In genomic region chr5:132500931-132501628, GRCh38 we compare ENCODE assay signal across 8 cellular contexts. TPM values are rescaled to one million over a fixed set of nuclear protein-coding genes. Genes with fewer than 3 reads are reported as not detected.
DNase-seq lines count a peak whose midpoint lies in the region; ATAC-seq and TF ChIP-seq lines count a peak whose summit lies in the region.

No MANE protein-coding gene starts in this region.

- H3K27ac Mint-ChIP-seq in activated CD8-positive, alpha-beta T cell treated with anti-CD3 and anti-CD28 coated beads for 36 hours = peak overlapping the region; percentile 71
- H3K27ac Mint-ChIP-seq in endodermal cell = no peak overlapping the region

- H3K36me3 ChIP-seq in endodermal cell (ENCODE audit: control insufficient read depth, insufficient read depth, low read length) (no peaks in the 10 kb centered on the region), mucosa of stomach (ENCODE audit: control insufficient read depth, insufficient read depth, low read length) (no peaks in the 10 kb centered on the region), stomach smooth muscle (ENCODE audit: control insufficient read depth in 2 of 2, insufficient read depth in 2 of 2, low read length in 2 of 2) (no peaks in the 10 kb centered on the region)

- POLR2A ChIA-PET in HEK293T (lab: Yijun Ruan, JAX) = interaction anchor here (1.4 to 1.5 kb wide), 3 partner anchors 11 to 207 kb away, joined by 3 to 7 read pairs (median 4); partner anchors contain the start of genes IRF1 and SLC22A4
- POLR2A ChIA-PET in activated CD8-positive, alpha-beta T cell treated with anti-CD3 and anti-CD28 coated beads for 36 hours (lab: Charles Lee) = interaction anchor here (0.8 to 36.6 kb wide), 9 partner anchors 11 to 231 kb away, joined by 3 to 1641 read pairs (median 4); partner anchors contain the start of gene IRF1

- intact Hi-C loops in activated CD8-positive, alpha-beta T cell treated with anti-CD3 and anti-CD28 coated beads for 36 hours (cut with micrococcal nuclease) = loop anchor here (1.0 to 10.0 kb wide), 2 partner anchors 115 to 226 kb away; no protein-coding TSS in a partner anchor

- H3K9ac ChIP-seq in endodermal cell (ENCODE audit: extremely low read depth, low read length, poor library complexity, severe bottlenecking) (no peak overlapping the region), mucosa of stomach (ENCODE audit: low read length) (peak overlapping the region; percentile 56), stomach smooth muscle (ENCODE audit: low read length in 2 of 2) (peak overlapping the region in 1 of 2 donors; percentile 29)

- H3K9me3 ChIP-seq in endodermal cell (ENCODE audit: control insufficient read depth, low read length) = no peaks in the 10 kb centered on the region
- no peaks in the 10 kb centered on the region for H3K9me3 ChIP-seq in mucosa of stomach (ENCODE audit: control insufficient read depth, low read length)
- H3K9me3 ChIP-seq in stomach smooth muscle (ENCODE audit: control insufficient read depth in 2 of 2, low read length in 2 of 2) = no peaks in the 10 kb centered on the region

- H3K4me3 Mint-ChIP-seq in activated CD8-positive, alpha-beta T cell treated with anti-CD3 and anti-CD28 coated beads for 36 hours = no peak overlapping the region
- no peak overlapping the region for H3K4me3 Mint-ChIP-seq in endodermal cell

- 67 to 93% methylated on average over 3 to 6 of the region's 6 CpGs for WGBS in endodermal cell (ENCODE audit: insufficient coverage in 1 of 2, insufficient read length in 1 of 2), 2 experiments

- CTCF ChIA-PET in HEK293T (lab: Yijun Ruan, JAX) = interaction anchor here (0.6 to 4.1 kb wide), 26 partner anchors 9 to 436 kb away, joined by 3 to 19 read pairs (median 4); partner anchors contain the start of genes SLC22A4 and SLC22A5
- CTCF ChIA-PET in activated CD8-positive, alpha-beta T cell treated with anti-CD3 and anti-CD28 coated beads for 36 hours (lab: Charles Lee) = interaction anchor here (0.6 to 13.9 kb wide), 51 partner anchors 8 to 436 kb away, joined by 3 to 342 read pairs (median 5); partner anchors contain the start of genes IRF1, KIF3A and SLC22A5

- ATAC-seq in activated CD8-positive, alpha-beta T cell treated with anti-CD3 and anti-CD28 coated beads for 36 hours = peak; percentile 40
- no peak for ATAC-seq in GM18873 (IDR thresholded peaks at IDR 0.05; ENCODE audit: low FRiP score, unreplicated experiment)

- no peak overlapping the region for H3K4me3 ChIP-seq in endodermal cell (ENCODE audit: low read length)
- no peak overlapping the region for H3K4me3 ChIP-seq in mucosa of stomach (ENCODE audit: low read length)
- H3K4me3 ChIP-seq in stomach smooth muscle (ENCODE audit: low read length in 2 of 2) = no peak overlapping the region

- no peaks in the 10 kb centered on the region for H3K36me3 Mint-ChIP-seq in activated CD8-positive, alpha-beta T cell treated with anti-CD3 and anti-CD28 coated beads for 36 hours (ENCODE audit: low read depth)
- no peaks in the 10 kb centered on the region for H3K36me3 Mint-ChIP-seq in endodermal cell (ENCODE audit: low read depth)

- H3K9me3 Mint-ChIP-seq in activated CD8-positive, alpha-beta T cell treated with anti-CD3 and anti-CD28 coated beads for 36 hours = no peaks in the 10 kb centered on the region
- no peaks in the 10 kb centered on the region for H3K9me3 Mint-ChIP-seq in endodermal cell

- H3K4me1 ChIP-seq in endodermal cell (ENCODE audit: control insufficient read depth, insufficient read depth, low read length) (no peaks in the 10 kb centered on the region), mucosa of stomach (ENCODE audit: control insufficient read depth, insufficient read depth, low read length) (peaks cover 88% of the 10 kb centered on the region), stomach smooth muscle (ENCODE audit: control insufficient read depth, insufficient read depth, low read length) (peaks cover 40% of the 10 kb centered on the region)

- H3K27ac ChIP-seq in endodermal cell (ENCODE audit: low read depth, low read length) (no peak overlapping the region), stomach smooth muscle (ENCODE audit: low read length) (peak overlapping the region; percentile 92)

- H3K4me1 Mint-ChIP-seq in activated CD8-positive, alpha-beta T cell treated with anti-CD3 and anti-CD28 coated beads for 36 hours (ENCODE audit: low read depth) = peaks cover 36% of the 10 kb centered on the region
- H3K4me1 Mint-ChIP-seq in endodermal cell = peaks cover 9% of the 10 kb centered on the region

- no peaks in the 10 kb centered on the region for H3K27me3 ChIP-seq in endodermal cell (ENCODE audit: control insufficient read depth, insufficient read depth, low read length, poor library complexity, severe bottlenecking)
- no peaks in the 10 kb centered on the region for H3K27me3 ChIP-seq in mucosa of stomach (ENCODE audit: control insufficient read depth, insufficient read depth, low read length)
- H3K27me3 ChIP-seq in stomach smooth muscle (ENCODE audit: control insufficient read depth in 1 of 2, insufficient read depth in 2 of 2, low read length in 2 of 2) = no peaks in the 10 kb centered on the region

- peaks cover under 1% of the 10 kb centered on the region for H3K27me3 Mint-ChIP-seq in activated CD8-positive, alpha-beta T cell treated with anti-CD3 and anti-CD28 coated beads for 36 hours
- H3K27me3 Mint-ChIP-seq in endodermal cell (ENCODE audit: insufficient read depth) = no peaks in the 10 kb centered on the region

- TF ChIP-seq CTCF in activated CD8-positive, alpha-beta T cell treated with anti-CD3 and anti-CD28 coated beads for 36 hours (IDR thresholded peaks at IDR 0.05) = peak; percentile 89
- TF ChIP-seq CTCF in endodermal cell (conservative IDR thresholded peaks at IDR 0.05) = peak; percentile 96

- DNase-seq in ELR (ENCODE audit: low read depth) (peak; percentile 73), HEK293T (ENCODE audit: extremely low spot score) (peak; percentile 65), NCI-H526 (lab: John Stamatoyannopoulos, UW) (peak; percentile 7 to 67), endodermal cell (peak; percentile 85)
- DNase-seq in activated CD8-positive, alpha-beta T cell treated with anti-CD3 and anti-CD28 coated beads for 36 hours = peak; percentile 83

TF ChIP-seq in HEK293T, 16 proteins besides CTCF, POLR2A, EP300 and RAD21:
- no peak for TF ChIP-seq ZNF384 (IDR thresholded peaks at IDR 0.05)
- no peak for TF ChIP-seq NFRKB (IDR thresholded peaks at IDR 0.05)
- TF ChIP-seq LEF1 (IDR thresholded peaks at IDR 0.05; ENCODE audit: borderline replicate concordance) = no peak
- no peak for TF ChIP-seq PKNOX1 (IDR thresholded peaks at IDR 0.05)
- no peak for TF ChIP-seq CTBP1 (IDR thresholded peaks at IDR 0.05; ENCODE audit: borderline replicate concordance)
- TF ChIP-seq SUZ12 (IDR thresholded peaks at IDR 0.05) = no peak
- no peak for TF ChIP-seq TARDBP (IDR thresholded peaks at IDR 0.05)
- no peak for TF ChIP-seq ARNT (IDR thresholded peaks at IDR 0.05)

RNA-seq across cellular contexts. Expression of gene IRF1, which starts 10.5 kb away (rescaled TPM):
- total RNA-seq in activated CD8-positive, alpha-beta T cell treated with anti-CD3 and anti-CD28 coated beads for 36 hours = 100 to 1,000 TPM; 121 to 128 TPM
- 1 to 10 TPM; 5.6 to 7.3 TPM for total RNA-seq in endodermal cell
- polyA plus RNA-seq in endodermal cell (2013, experiment 1 of 2) = 2.2 TPM
- 4.5 TPM for polyA plus RNA-seq in endodermal cell (2013, experiment 2 of 2)

RNA-seq across cellular contexts. Expression of gene IL5, which starts 42.2 kb away (rescaled TPM):
- total RNA-seq in activated CD8-positive, alpha-beta T cell treated with anti-CD3 and anti-CD28 coated beads for 36 hours = 1 to 10 TPM; 1.6 to 1.7 TPM
- total RNA-seq in endodermal cell = not detected
- polyA plus RNA-seq in endodermal cell (2013, experiment 1 of 2) = not detected
- polyA plus RNA-seq in endodermal cell (2013, experiment 2 of 2) = not detected

RNA-seq across cellular contexts. Expression of gene RAD50, which starts 55.7 kb away (rescaled TPM):
- total RNA-seq in activated CD8-positive, alpha-beta T cell treated with anti-CD3 and anti-CD28 coated beads for 36 hours = 10 to 100 TPM; 46.4 to 48.9 TPM
- total RNA-seq in endodermal cell = 10 to 100 TPM; 49.7 to 50.7 TPM
- polyA plus RNA-seq in endodermal cell (2013, experiment 1 of 2) = 25.1 TPM
- polyA plus RNA-seq in endodermal cell (2013, experiment 2 of 2) = 29.1 TPM

Comparison
In these comparisons a context has a peak if more than half of its experiments do, and no peak if none do; other contexts are left out.
1. RNA of gene IRF1, which starts 10.5 kb away (total RNA-seq): 121 to 128 TPM in activated CD8-positive, alpha-beta T cell treated with anti-CD3 and anti-CD28 coated beads for 36 hours; 5.6 to 7.3 TPM in endodermal cell; every median in the first group is over 10 times any median in the second.
2. Peak in every context shown above with its lines, with median percentiles within 50 percentile points of each other: DNase-seq.